18 cellular contexts compared by ENCODE assay signal in the genomic region with DNA sequence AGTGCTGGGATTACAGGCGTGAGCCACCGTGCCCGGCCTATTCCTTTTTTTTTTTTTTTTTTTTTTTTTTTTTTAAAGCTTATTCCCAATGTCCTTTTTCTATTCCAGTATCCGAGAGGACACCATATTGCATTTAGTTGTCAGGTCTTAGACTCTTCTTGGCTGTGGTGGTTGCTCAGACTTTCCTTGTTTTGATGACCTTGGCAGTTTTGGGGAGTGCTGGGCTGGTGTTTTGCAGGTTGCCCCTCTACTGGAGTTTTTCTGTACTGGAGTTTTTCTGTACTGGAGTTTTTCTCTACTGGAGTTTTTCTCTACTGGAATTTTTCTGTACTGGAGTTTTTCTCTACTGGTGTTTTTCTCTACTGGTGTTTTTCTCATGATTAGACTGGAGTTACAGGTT.
"Had no signal": no experiment of that assay in that cellular context is flagged by ENCODE, and none has a peak within 500 bp of the region (broad histone marks: within the 10 kb centered on the region; RNA-seq: fewer than 3 reads in every experiment).

No MANE protein-coding gene starts in this region.

- H3K27me3 ChIP-seq: colonic mucosa, foreskin keratinocyte, left lung, neural progenitor cell, ovary, right atrium auricular region, thyroid gland, upper lobe of left lung, vagina had no signal

- H3K36me3 ChIP-seq: colonic mucosa, left lung, neural progenitor cell, ovary, right atrium auricular region, thyroid gland, vagina had no signal

- DNase-seq: colonic mucosa; dermis blood vessel endothelial cell; foreskin keratinocyte; immature natural killer cell; left lung; mesendoderm; naive thymus-derived CD8-positive, alpha-beta T cell; nucleus accumbens; ovary; stimulated activated CD4-positive, alpha-beta T cell treated with anti-CD3 and anti-CD28 coated beads, Interleukin-2, amount 100 ng/mL, for 48 hours; stimulated activated naive CD4-positive, alpha-beta T cell treated with Interleukin-2 at 50 U/mL for 16 hours; thyroid gland; upper lobe of left lung had no signal

- H3K4me3 ChIP-seq: colonic mucosa, left lung, neural progenitor cell, ovary, right atrium auricular region, smooth muscle cell, thyroid gland, upper lobe of left lung, vagina had no signal

- H3K27ac ChIP-seq: colonic mucosa, left lung, neural progenitor cell, ovary, vagina had no signal

- H3K4me2 ChIP-seq: neural progenitor cell, smooth muscle cell had no signal

- FAIRE-seq: keratinocyte had no signal

- H3K4me1 ChIP-seq: colonic mucosa, foreskin keratinocyte, neural progenitor cell had no signal

- H3K4me3 Mint-ChIP-seq: immature natural killer cell, neural progenitor cell had no signal

- H2AFZ ChIP-seq: neural progenitor cell had no signal

- H3K4me1 Mint-ChIP-seq: neural progenitor cell had no signal

- H3K36me3 Mint-ChIP-seq: immature natural killer cell; naive thymus-derived CD8-positive, alpha-beta T cell had no signal

- H3K27ac Mint-ChIP-seq: immature natural killer cell, neural progenitor cell had no signal

- H3K9me3 ChIP-seq: colonic mucosa, ovary, right atrium auricular region, thyroid gland, upper lobe of left lung, vagina had no signal

- H3K9me3 Mint-ChIP-seq: immature natural killer cell had no signal

- H3K9ac ChIP-seq: neural progenitor cell had no signal
